ENCODE assay signal across 8 cellular contexts in genomic region chr6:34249469-34250370, GRCh38. TPM values are rescaled to one million over a fixed set of nuclear protein-coding genes. Genes with fewer than 3 reads are reported as not detected.
DNase-seq lines count a peak whose midpoint lies in the region; ATAC-seq and TF ChIP-seq lines count a peak whose summit lies in the region.

No MANE protein-coding gene starts in this region.

- WGBS in SK-N-SH (ENCODE audit: low lambda C conversion rate) = 53% methylated on average over 18 of the region's 20 CpGs

- no peaks in the 10 kb centered on the region for H3K9me3 Mint-ChIP-seq in HFFc6

- TF ChIP-seq CTCF in HFFc6 (IDR thresholded peaks at IDR 0.05) (no peak), SK-N-SH (IDR thresholded peaks at IDR 0.05) (no peak), fibroblast of villous mesenchyme (IDR thresholded peaks at IDR 0.05; ENCODE audit: insufficient read depth, low read depth, low read length) (no peak)

- H3K9me2 ChIP-seq in SK-N-SH = no peaks in the 10 kb centered on the region

- H3K36me3 Mint-ChIP-seq in HFFc6 (ENCODE audit: low read depth) = peaks cover 8% of the 10 kb centered on the region; the same call in 1 of the 2 replicates

- intact Hi-C loops in posterior vena cava (cut with DNase I) = loop anchor here in 1 of 2 donors (5.0 kb wide), 1 partner anchor 163 kb away; no protein-coding TSS in a partner anchor

- no peak for TF ChIP-seq POLR2A in GM18505 (IDR thresholded peaks at IDR 0.05; ENCODE audit: borderline replicate concordance, extremely low read depth, insufficient read depth, insufficient read length)

- H3K4me3 ChIP-seq in SK-N-SH (ENCODE audit: low read depth in 2 of 2, low read length in 1 of 2) (peak overlapping the region; percentile 72 to 89), fibroblast of villous mesenchyme (ENCODE audit: low read depth, low read length) (peak overlapping the region; percentile 66)

- peak overlapping the region; percentile 93 for H3K4me3 Mint-ChIP-seq in HFFc6

- peak; percentile 25 for ATAC-seq in GM18505 (IDR thresholded peaks at IDR 0.05; ENCODE audit: unreplicated experiment)

- H2AFZ ChIP-seq in SK-N-SH (ENCODE audit: low read depth) = peak overlapping the region; percentile 80

- DNase-seq in HFFc6 (no peak), SK-N-SH (no peak), fibroblast of villous mesenchyme (ENCODE audit: low read depth) (no peak), posterior vena cava (ENCODE audit: low spot score) (peak; percentile 58), NCI-H82 treated with DMSO at 0.1 percent for 48 hours (lab: John Stamatoyannopoulos, UW; ENCODE audit: unreplicated experiment) (no peak), COLO829 (ENCODE audit: low spot score) (no peak), MV-4-11 (lab: John Stamatoyannopoulos, UW) (no peak)

- H3K4me1 Mint-ChIP-seq in HFFc6 (ENCODE audit: low read depth) = peaks cover 44% of the 10 kb centered on the region

- CTCF ChIA-PET in SK-N-SH (lab: Yijun Ruan, JAX) = interaction anchor here (0.6 to 5.6 kb wide), 41 partner anchors 8 to 451 kb away, joined by 3 to 56 read pairs (median 4); partner anchors contain the start of genes HMGA1, NUDT3 and RPS10

- H3F3A ChIP-seq in SK-N-SH (replicated peaks; ENCODE audit: insufficient read depth) = peaks cover 16% of the 10 kb centered on the region

- H3K4me2 ChIP-seq in SK-N-SH = peak overlapping the region; percentile 76

- peaks cover 28% of the 10 kb centered on the region for H3K79me2 ChIP-seq in SK-N-SH (ENCODE audit: insufficient read depth)

- TF ChIP-seq RAD21 in SK-N-SH (IDR thresholded peaks at IDR 0.05; ENCODE audit: low read length) = no peak

- H4K20me1 ChIP-seq in SK-N-SH (ENCODE audit: insufficient read depth) = no peaks in the 10 kb centered on the region

- no peaks in the 10 kb centered on the region for H3K36me3 ChIP-seq in SK-N-SH (replicated peaks in 1 of 2; ENCODE audit: control insufficient read depth in 1 of 2, insufficient read depth in 2 of 2, low read length in 1 of 2)

- H3K27me3 Mint-ChIP-seq in HFFc6 (ENCODE audit: insufficient read depth) = peaks cover 2% of the 10 kb centered on the region

- H3K27ac ChIP-seq in SK-N-SH (ENCODE audit: low read depth in 2 of 2, low read length in 1 of 2) = peak overlapping the region; percentile 54 to 78; a peak in 2 of 4 replicates

- H3K4me1 ChIP-seq in SK-N-SH (ENCODE audit: control insufficient read depth in 1 of 2, insufficient read depth in 2 of 2, low read depth in 1 of 2, low read length in 1 of 2) = peaks cover 19 to 20% of the 10 kb centered on the region in 2 experiments; a peak in 3 of 4 replicates

- peak overlapping the region; percentile 72 for H3K9ac ChIP-seq in SK-N-SH

- POLR2A ChIA-PET in SK-N-SH (lab: Yijun Ruan, JAX) = interaction anchor here (0.6 to 2.3 kb wide), 8 partner anchors 8 to 177 kb away, joined by 3 to 9 read pairs (median 4); partner anchors contain the start of gene HMGA1

- H3K9me3 ChIP-seq in SK-N-SH = no peaks in the 10 kb centered on the region

- H3K27me3 ChIP-seq in SK-N-SH (ENCODE audit: insufficient read depth) = no peaks in the 10 kb centered on the region

- peak overlapping the region; percentile 89 for H3K27ac Mint-ChIP-seq in HFFc6

- TF ChIP-seq EP300 in SK-N-SH (IDR thresholded peaks at IDR 0.05; ENCODE audit: borderline replicate concordance in 1 of 2, low read depth in 1 of 2, low read length in 1 of 2) = no peak

TF ChIP-seq in SK-N-SH, 30 proteins besides CTCF, POLR2A, EP300 and RAD21:
- TF ChIP-seq POLR2AphosphoS5 (IDR thresholded peaks at IDR 0.05; ENCODE audit: low read depth, low read length) = no peak
- no peak for TF ChIP-seq USF1 (IDR thresholded peaks at IDR 0.05; ENCODE audit: borderline replicate concordance, low read depth)
- TF ChIP-seq RCOR1 (IDR thresholded peaks at IDR 0.05; ENCODE audit: low read length) = no peak
- no peak for TF ChIP-seq USF2 (IDR thresholded peaks at IDR 0.05; ENCODE audit: borderline replicate concordance, low read depth, low read length)
- TF ChIP-seq IRF3 (IDR thresholded peaks at IDR 0.05; ENCODE audit: low read depth, low read length) = no peak
- no peak for TF ChIP-seq ZBTB33 (IDR thresholded peaks at IDR 0.05; ENCODE audit: borderline replicate concordance, low read depth)
- no peak for TF ChIP-seq SMC3 (IDR thresholded peaks at IDR 0.05; ENCODE audit: low read depth, low read length)
- no peak for TF ChIP-seq RXRA (IDR thresholded peaks at IDR 0.05; ENCODE audit: borderline replicate concordance, low read depth)
- no peak for TF ChIP-seq YY1 (IDR thresholded peaks at IDR 0.05; ENCODE audit: low read depth)
- TF ChIP-seq FOSL2 (IDR thresholded peaks at IDR 0.05; ENCODE audit: borderline replicate concordance, low read depth) = no peak
- TF ChIP-seq FOXJ3 (CRISPR knock-in tag; IDR thresholded peaks at IDR 0.05) = no peak
TF ChIP-seq in SK-N-SH: peak in this region for 0.

RNA-seq across cellular contexts. Expression of gene SMIM29, which starts 0.9 kb away (rescaled TPM):
- 10 to 100 TPM; 35.0 to 44.8 (median 36.9) TPM for total RNA-seq in HFFc6 (2021; fragmentation: NEBNext Ultra II Directional; extraction: Animal tissue kit (Norgen Biotek cat#: 25700))
- polyA plus RNA-seq in SK-N-SH (2012; rRNA removed) = 50.2 and 52.2 TPM in 2 replicates
- polyA plus RNA-seq in SK-N-SH (2012; cell fraction: cytosol; rRNA removed) = 20.6 and 31.3 TPM in 2 replicates
- 41.8 and 68.7 TPM in 2 replicates for polyA plus RNA-seq in SK-N-SH (2012; cell fraction: nucleus; rRNA removed)
- total RNA-seq in fibroblast of villous mesenchyme (22.5 and 30.9 TPM in 2 replicates), posterior vena cava (10 to 100 TPM; 19.0 to 24.5 TPM)

RNA-seq across cellular contexts. Expression of gene HMGA1, which starts 13.0 kb away (rescaled TPM):
- total RNA-seq in HFFc6 (2021; fragmentation: NEBNext Ultra II Directional; extraction: Animal tissue kit (Norgen Biotek cat#: 25700)) = 1,000 to 10,000 TPM in 4 of 6 experiments, 100 to 1,000 TPM in 2; 687 to 1,047 (median 1,018) TPM
- polyA plus RNA-seq in SK-N-SH (2012; rRNA removed) = 185 and 433 TPM in 2 replicates
- polyA plus RNA-seq in SK-N-SH (2012; cell fraction: cytosol; rRNA removed) = 168 and 262 TPM in 2 replicates
- 132 and 146 TPM in 2 replicates for polyA plus RNA-seq in SK-N-SH (2012; cell fraction: nucleus; rRNA removed)
- total RNA-seq in fibroblast of villous mesenchyme (65.2 and 111 TPM in 2 replicates), posterior vena cava (10 to 100 TPM; 11.3 to 39.7 TPM)
